Comparison of ENCODE assay signal across 8 cellular contexts in the genomic region with DNA sequence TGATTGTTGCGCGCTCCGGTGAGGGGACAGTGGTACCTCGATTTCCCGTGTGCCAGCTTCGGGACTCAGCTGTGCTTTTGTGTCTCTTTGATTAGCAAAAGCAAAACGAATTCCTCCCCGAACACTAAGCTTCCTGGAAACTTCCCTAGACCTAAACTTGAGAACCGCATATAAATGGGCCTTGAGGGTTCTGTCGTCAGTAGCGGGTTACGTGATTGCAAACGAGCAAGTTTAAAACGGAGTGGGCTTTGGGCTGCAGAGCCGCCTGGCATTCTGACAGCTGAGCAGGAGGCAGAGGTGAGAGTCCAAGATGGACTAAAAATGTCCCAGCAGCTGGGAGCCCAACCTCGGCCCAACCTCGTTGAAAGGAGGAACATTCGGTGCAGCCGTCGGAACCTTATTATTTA. TPM values are rescaled to one million over a fixed set of nuclear protein-coding genes. Genes with fewer than 3 reads are reported as not detected.
DNase-seq lines count a peak whose midpoint lies in the region; ATAC-seq lines count a peak whose summit lies in the region.

No MANE protein-coding gene starts in this region.

- H3K36me3 Mint-ChIP-seq in activated CD4-positive, alpha-beta T cell treated with anti-CD3 and anti-CD28 coated beads, Interleukin-2, amount 10 ng/mL, durations not matched to agents 24 days and 14 days (ENCODE audit: low read depth): peaks cover 12% of the 10 kb centered on the region
- no peaks in the 10 kb centered on the region for H3K36me3 Mint-ChIP-seq in naive B cell

- ATAC-seq in HG03066 (IDR thresholded peaks at IDR 0.05; ENCODE audit: low read depth, unreplicated experiment) (peak; percentile 1), naive B cell (ENCODE audit: low read depth in 2 of 2) (peak in 1 of 2 donors; percentile 8), HG03469 (IDR thresholded peaks at IDR 0.05; ENCODE audit: unreplicated experiment) (no peak)

- intact Hi-C loops in activated CD4-positive, alpha-beta T cell treated with anti-CD3 and anti-CD28 coated beads, Interleukin-2, amount 10 ng/mL, durations not matched to agents 24 days and 14 days (cut with micrococcal nuclease): loop anchor here (5.0 to 10.0 kb wide), 4 partner anchors 453 to 1285 kb away; a partner anchor contains a TSS

- H3K27me3 Mint-ChIP-seq in activated CD4-positive, alpha-beta T cell treated with anti-CD3 and anti-CD28 coated beads, Interleukin-2, amount 10 ng/mL, durations not matched to agents 24 days and 14 days: no peaks in the 10 kb centered on the region
- no peaks in the 10 kb centered on the region for H3K27me3 Mint-ChIP-seq in naive B cell

- H3K9me3 Mint-ChIP-seq in activated CD4-positive, alpha-beta T cell treated with anti-CD3 and anti-CD28 coated beads, Interleukin-2, amount 10 ng/mL, durations not matched to agents 24 days and 14 days: no peaks in the 10 kb centered on the region
- no peaks in the 10 kb centered on the region for H3K9me3 Mint-ChIP-seq in naive B cell

- peak overlapping the region; percentile 90 for H3K4me3 Mint-ChIP-seq in activated CD4-positive, alpha-beta T cell treated with anti-CD3 and anti-CD28 coated beads, Interleukin-2, amount 10 ng/mL, durations not matched to agents 24 days and 14 days
- peak overlapping the region; percentile 90 to 99 (median 97) for H3K4me3 Mint-ChIP-seq in naive B cell

- peak; percentile 42 for DNase-seq in ELF-1 (ENCODE audit: low read depth, low spot score)
- DNase-seq in activated CD4-positive, alpha-beta T cell treated with anti-CD3 and anti-CD28 coated beads, Interleukin-2, amount 10 ng/mL, durations not matched to agents 24 days and 14 days: no peak
- peak; percentile 29 for DNase-seq in fibroblast of gingiva (ENCODE audit: low read depth)
- peak; percentile 33 for DNase-seq in naive B cell
- DNase-seq in NCI-H1436 (lab: John Stamatoyannopoulos, UW): no peak
- DNase-seq in HPDE6-E6E7 (ENCODE audit: extremely low spot score): no peak

- H3K4me1 Mint-ChIP-seq in activated CD4-positive, alpha-beta T cell treated with anti-CD3 and anti-CD28 coated beads, Interleukin-2, amount 10 ng/mL, durations not matched to agents 24 days and 14 days: peaks cover 51% of the 10 kb centered on the region
- peaks cover 38 to 74% (median 54%) of the 10 kb centered on the region in 3 donors for H3K4me1 Mint-ChIP-seq in naive B cell

- H3K27ac Mint-ChIP-seq in activated CD4-positive, alpha-beta T cell treated with anti-CD3 and anti-CD28 coated beads, Interleukin-2, amount 10 ng/mL, durations not matched to agents 24 days and 14 days: peak overlapping the region; percentile 98
- peak overlapping the region; percentile 86 to 98 (median 96) for H3K27ac Mint-ChIP-seq in naive B cell

RNA-seq across cellular contexts. Expression of a gene that starts 1.2 kb away (rescaled TPM):
- 27.2 and 29.3 TPM in 2 replicates for total RNA-seq in activated CD4-positive, alpha-beta T cell treated with anti-CD3 and anti-CD28 coated beads, Interleukin-2, amount 10 ng/mL, durations not matched to agents 24 days and 14 days
- polyA plus RNA-seq in naive B cell (ENCODE audit: low read depth in 6 of 6): 100 to 1,000 TPM; 119 to 235 (median 190) TPM

Comparison
In these comparisons a context has a peak if more than half of its experiments do, and no peak if none do; other contexts are left out.
1. DNase-seq: peak in ELF-1 (single experiment), fibroblast of gingiva (single experiment) and naive B cell (single experiment); none in activated CD4-positive, alpha-beta T cell treated with anti-CD3 and anti-CD28 coated beads, Interleukin-2, amount 10 ng/mL, durations not matched to agents 24 days and 14 days (single experiment), NCI-H1436 (single experiment) and HPDE6-E6E7 (single experiment).